ENCODE assay signal across 7 cellular contexts in the genomic region with DNA sequence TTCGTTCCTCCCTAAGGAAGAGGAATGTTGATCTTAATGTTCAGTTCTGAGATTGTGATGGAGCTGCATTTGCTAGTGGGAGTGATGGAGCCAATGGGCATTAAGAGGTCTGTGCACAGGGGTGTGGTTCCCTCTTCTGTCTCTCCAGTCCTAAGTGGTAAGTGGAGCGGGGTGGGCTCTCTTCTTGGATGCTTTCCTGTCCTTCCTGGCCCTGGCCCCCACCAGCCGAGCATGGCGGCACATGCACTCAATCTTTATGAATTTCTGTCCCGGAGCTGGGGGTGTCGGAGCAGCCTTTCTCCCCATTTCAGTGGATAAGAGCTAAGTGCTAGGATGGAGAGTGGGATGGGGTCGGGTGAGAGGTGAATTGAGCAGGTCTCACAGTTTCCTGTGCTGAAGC. TPM values are rescaled to one million over a fixed set of nuclear protein-coding genes. Genes with fewer than 3 reads are reported as not detected.
"Had no signal": no experiment of that assay in that cellular context is flagged by ENCODE, and none has a peak within 500 bp of the region (broad histone marks: within the 10 kb centered on the region; RNA-seq: fewer than 3 reads in every experiment).

No MANE protein-coding gene starts in this region.

- H3K27ac Mint-ChIP-seq: GM23338, H9, IgD-negative memory B cell had no signal

- H3K4me3 Mint-ChIP-seq: GM23338, H9, IgD-negative memory B cell had no signal

- H3K4me3 ChIP-seq: GM23338 had no signal

- H3K4me1 Mint-ChIP-seq: GM23338 had no signal

- H3K4me2 ChIP-seq: GM23338 had no signal

- ATAC-seq: GM23338 had no signal

- H3K9me3 Mint-ChIP-seq: GM23338, H9, IgD-negative memory B cell had no signal

- FAIRE-seq: H1, H54, HTR-8/SVneo had no signal

- H2AFZ ChIP-seq: GM23338 had no signal

- DNase-seq: H9, HCEC 1CT had no signal

RNA-seq across cellular contexts. Expression of a gene that starts 37.6 kb away (rescaled TPM):
- polyA plus RNA-seq: IgD-negative memory B cell had no signal
